In the genomic region with DNA sequence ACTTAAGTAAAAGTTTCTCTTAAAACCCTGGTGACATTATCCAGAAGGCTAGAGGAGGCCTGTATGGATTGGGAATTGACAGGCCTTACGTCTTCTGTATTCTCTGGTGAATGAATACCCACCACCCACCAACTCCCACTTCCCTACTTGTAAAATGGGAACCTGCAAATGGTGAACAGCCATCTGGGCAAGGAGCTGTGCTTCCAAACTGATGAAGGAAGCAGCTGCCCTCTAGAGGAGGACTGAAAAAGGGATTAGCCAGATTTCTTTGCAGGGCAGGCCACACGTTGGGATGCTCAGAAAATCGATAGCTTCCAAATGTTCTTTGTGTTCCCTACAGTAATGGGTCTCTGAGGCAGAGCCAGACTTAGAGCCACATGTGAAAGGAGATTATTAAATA, we compare ENCODE assay signal across 10 cellular contexts. TPM values are rescaled to one million over a fixed set of nuclear protein-coding genes. Genes with fewer than 3 reads are reported as not detected.
DNase-seq lines count a peak whose midpoint lies in the region; ATAC-seq and TF ChIP-seq lines count a peak whose summit lies in the region.
"Had no signal": no experiment of that assay in that cellular context is flagged by ENCODE, and none has a peak within 500 bp of the region (broad histone marks: within the 10 kb centered on the region; RNA-seq: fewer than 3 reads in every experiment).

No MANE protein-coding gene starts in this region.

- no peaks in the 10 kb centered on the region for H3F3A ChIP-seq in PC-3 (ENCODE audit: low read length, unreplicated experiment)

- TF ChIP-seq CTCF in 22Rv1 (IDR thresholded peaks at IDR 0.05), result peak; percentile 37
- peak; percentile 27; the same call in 1 of the 2 replicates for TF ChIP-seq CTCF in GM12874 (IDR thresholded peaks at IDR 0.05; ENCODE audit: insufficient read depth, low read depth, low read length)
- TF ChIP-seq CTCF in PC-3 (conservative IDR thresholded peaks at IDR 0.05; ENCODE audit: low read depth, low read length), result peak; percentile 70
- TF ChIP-seq CTCF in fibroblast of the aortic adventitia (IDR thresholded peaks at IDR 0.05; ENCODE audit: insufficient read depth, low read length), result peak; percentile 63

- ATAC-seq in PC-3, result peak; percentile 76
- ATAC-seq in HG02870 (IDR thresholded peaks at IDR 0.05; ENCODE audit: unreplicated experiment), result no peak

- no peaks in the 10 kb centered on the region for H4K20me1 ChIP-seq in PC-3 (ENCODE audit: low read length)

- H2AFZ ChIP-seq in PC-3 (ENCODE audit: low read length), result peak overlapping the region; percentile 59; the same call in 1 of the 2 replicates

- H3K9ac ChIP-seq in PC-3 (ENCODE audit: low read length), result no peak overlapping the region

- no peak overlapping the region for H3K4me2 ChIP-seq in PC-3 (ENCODE audit: low read length)

- H3K9me3 ChIP-seq in PC-3 (ENCODE audit: low read length), result no peaks in the 10 kb centered on the region

- no peaks in the 10 kb centered on the region for H3K79me2 ChIP-seq in PC-3 (ENCODE audit: low read length)

- H3K27ac ChIP-seq in 22Rv1, result no peak overlapping the region
- no peak overlapping the region for H3K27ac ChIP-seq in PC-3 (ENCODE audit: low read length)

- no peaks in the 10 kb centered on the region for H3K36me3 ChIP-seq in PC-3 (ENCODE audit: low read depth, low read length)

- no peaks in the 10 kb centered on the region for H3K4me1 ChIP-seq in PC-3 (ENCODE audit: insufficient read depth, low read length)

- CTCF ChIA-PET in PC-3 (lab: Charles Lee), result no interaction called here

- intact Hi-C loops in PC-3 (cut with micrococcal nuclease), result loop anchor here (1.0 to 5.0 kb wide), 3 partner anchors 56 to 178 kb away; no protein-coding TSS in a partner anchor

- H3K9me2 ChIP-seq in PC-3 (replicated peaks; ENCODE audit: low read length), result no peaks in the 10 kb centered on the region

- POLR2A ChIA-PET in PC-3 (lab: Charles Lee; ENCODE audit: unreplicated experiment), result no interaction called here

- no peak overlapping the region for H3K4me3 ChIP-seq in PC-3 (ENCODE audit: low read length)
- no peak overlapping the region for H3K4me3 ChIP-seq in fibroblast of the aortic adventitia (ENCODE audit: low read depth, low read length)

- no peaks in the 10 kb centered on the region for H3K27me3 ChIP-seq in PC-3 (ENCODE audit: low read length)

- no TSS peak for BruUV-seq in PC-3 (replicated peaks; lab: Mats Ljungman, UMichigan)

- DNase-seq in PC-3 (peak; percentile 63), fibroblast of the aortic adventitia (ENCODE audit: low read depth) (peak; percentile 58), pons (ENCODE audit: low spot score) (no peak), KG1 (lab: John Stamatoyannopoulos, UW) (no peak)
- no peak for DNase-seq in NK-92 treated with Interleukin-12 subunit alpha and Interleukin-12 subunit beta, amount 100 ng/mL, for 24 hours (lab: John Stamatoyannopoulos, UW)
- DNase-seq: effector memory CD4-positive, alpha-beta T cell; stimulated activated CD4-positive, alpha-beta T cell treated with anti-CD3 and anti-CD28 coated beads, Interleukin-4, amount 100 ng/mL, for 1 hour had no signal

RNA-seq across cellular contexts. Expression of gene LPAR4, which starts 39.3 kb away (rescaled TPM):
- 1.9 TPM in 1 of 2 replicates, not detected in the other for total RNA-seq in PC-3 (2014; rRNA removed)
- total RNA-seq in fibroblast of the aortic adventitia (ENCODE audit: low replicate concordance), result 1.3 and 1.7 TPM in 2 replicates

RNA-seq across cellular contexts. Expression of gene RTL3, which starts 49.0 kb away (rescaled TPM):
- total RNA-seq in PC-3 (2014; rRNA removed) (not detected in 2 replicates), fibroblast of the aortic adventitia (ENCODE audit: low replicate concordance) (0.27 TPM in 1 of 2 replicates, not detected in the other)

Comparison
In these comparisons a context has a peak if more than half of its experiments do, and no peak if none do; other contexts are left out.
1. DNase-seq: peak in PC-3 (single experiment) and fibroblast of the aortic adventitia (single experiment); none in NK-92 treated with Interleukin-12 subunit alpha and Interleukin-12 subunit beta, amount 100 ng/mL, for 24 hours (single experiment), pons (single experiment) and KG1 (single experiment).
2. Peak in every context shown above with its lines, with median percentiles within 50 percentile points of each other: CTCF ChIP-seq.